8 cellular contexts compared by ENCODE assay signal in the genomic region with DNA sequence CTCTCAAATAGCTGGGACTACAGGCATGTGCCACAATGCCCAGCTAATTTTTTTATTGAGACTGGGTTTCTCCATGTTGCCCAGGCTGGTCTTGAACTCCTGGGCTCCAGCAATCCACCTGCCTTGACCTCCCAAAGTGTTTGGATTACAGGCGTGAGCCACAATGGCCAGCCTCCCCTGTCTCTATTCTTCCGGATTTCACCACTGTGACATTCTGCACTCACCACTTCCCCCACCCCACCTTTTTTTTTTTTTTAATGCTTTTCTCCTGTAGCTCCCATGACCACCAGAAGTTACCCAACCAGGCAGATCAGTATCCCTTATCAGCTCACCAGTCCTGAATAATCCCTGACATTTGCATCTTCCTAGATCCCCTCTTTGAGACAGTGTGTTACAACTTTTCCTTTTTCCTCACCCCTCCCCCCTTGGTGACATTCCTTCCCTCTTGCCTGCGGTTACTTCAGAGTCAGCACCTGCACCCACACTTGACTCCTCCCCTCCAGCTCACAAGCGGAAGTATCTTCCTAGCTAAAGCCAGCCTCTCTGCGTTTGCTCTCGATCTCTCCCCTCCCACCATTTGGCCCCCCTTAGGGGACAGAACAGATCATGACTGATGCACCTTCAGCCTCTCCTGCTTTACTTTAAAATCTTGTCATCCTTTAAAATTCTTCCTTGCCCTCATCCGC. TPM values are rescaled to one million over a fixed set of nuclear protein-coding genes. Genes with fewer than 3 reads are reported as not detected.
DNase-seq lines count a peak whose midpoint lies in the region; ATAC-seq and TF ChIP-seq lines count a peak whose summit lies in the region.

No MANE protein-coding gene starts in this region.

- H3K79me2 ChIP-seq in neural progenitor cell (ENCODE audit: low read depth), result no peaks in the 10 kb centered on the region

- peaks cover 18% of the 10 kb centered on the region for H3K4me1 ChIP-seq in neural progenitor cell

- peak; percentile 0 for DNase-seq in NCI-H1105 treated with DMSO at 0.1 percent for 48 hours (lab: John Stamatoyannopoulos, UW)
- DNase-seq in NCI-H1105 (lab: John Stamatoyannopoulos, UW), result no peak
- DNase-seq in NCI-H460 (ENCODE audit: extremely low read depth, low read depth), result peak; percentile 41
- peak; percentile 56 to 58 for DNase-seq in activated CD4-positive, alpha-beta T cell treated with anti-CD3 and anti-CD28 coated beads, Interleukin-2, amount 50 U/mL, for 4 hours
- peak; percentile 82 for DNase-seq in epithelial cell of esophagus (ENCODE audit: low read depth)
- DNase-seq in neural progenitor cell (ENCODE audit: low spot score), result peak; percentile 71
- DNase-seq in SHP77 treated with DMSO at 0.1 percent for 48 hours (lab: John Stamatoyannopoulos, UW), result no peak

- peaks cover 2% of the 10 kb centered on the region for H4K20me1 ChIP-seq in neural progenitor cell (ENCODE audit: low read depth)

- no peak overlapping the region for H3K9ac ChIP-seq in neural progenitor cell

- H3K9me3 ChIP-seq in neural progenitor cell (ENCODE audit: low read depth), result no peaks in the 10 kb centered on the region

- H3K4me2 ChIP-seq in neural progenitor cell, result peak overlapping the region; percentile 36

- H3K27ac ChIP-seq in neural progenitor cell, result no peak overlapping the region

- H3K4me3 Mint-ChIP-seq in neural progenitor cell, result peak overlapping the region; percentile 12

- H3K4me3 ChIP-seq in epithelial cell of esophagus (ENCODE audit: low read length) (peak overlapping the region; percentile 41), neural progenitor cell (peak overlapping the region; percentile 18)

- no peaks in the 10 kb centered on the region for H3K27me3 ChIP-seq in neural progenitor cell

- H3K36me3 ChIP-seq in neural progenitor cell, result no peaks in the 10 kb centered on the region

- ATAC-seq in HG02943 (IDR thresholded peaks at IDR 0.05; ENCODE audit: low read depth, unreplicated experiment), result peak; percentile 60

- H3K27ac Mint-ChIP-seq in neural progenitor cell, result peak overlapping the region; percentile 42

- H3K36me3 Mint-ChIP-seq in neural progenitor cell, result no peaks in the 10 kb centered on the region

- no peak overlapping the region for H2AFZ ChIP-seq in neural progenitor cell (replicated peaks)

- peaks cover 15% of the 10 kb centered on the region for H3F3A ChIP-seq in neural progenitor cell (ENCODE audit: low read depth)

- TF ChIP-seq CTCF in epithelial cell of esophagus (IDR thresholded peaks at IDR 0.05; ENCODE audit: insufficient read depth, low read depth, low read length, missing control alignments), result no peak
- no peak for TF ChIP-seq CTCF in neural progenitor cell (IDR thresholded peaks at IDR 0.05)

- peaks cover 14% of the 10 kb centered on the region for H3K4me1 Mint-ChIP-seq in neural progenitor cell

- peaks cover 4% of the 10 kb centered on the region for H3K27me3 Mint-ChIP-seq in neural progenitor cell (ENCODE audit: insufficient read depth, low read depth)

- no peaks in the 10 kb centered on the region for H3K9me3 Mint-ChIP-seq in neural progenitor cell

RNA-seq across cellular contexts. Expression of a gene that starts 13.5 kb away (rescaled TPM):
- 8.1 and 8.4 TPM in 2 replicates for total RNA-seq in NCI-H460 (2014; rRNA removed; shearing (Covaris generic))
- polyA plus RNA-seq in NCI-H460 (2014; cell fraction: nucleus; rRNA removed), result 7.9 and 8.6 TPM in 2 replicates
- 5.8 and 10.3 TPM in 2 replicates for total RNA-seq in neural progenitor cell (ENCODE audit: low replicate concordance)

RNA-seq across cellular contexts. Expression of a gene that starts 19.0 kb away (rescaled TPM):
- 193 and 212 TPM in 2 replicates for total RNA-seq in NCI-H460 (2014; rRNA removed; shearing (Covaris generic))
- polyA plus RNA-seq in NCI-H460 (2014; cell fraction: nucleus; rRNA removed), result 267 and 290 TPM in 2 replicates
- total RNA-seq in neural progenitor cell (ENCODE audit: low replicate concordance), result 402 and 589 TPM in 2 replicates

Comparison
In these comparisons a context has a peak if more than half of its experiments do, and no peak if none do; other contexts are left out.
1. DNase-seq: peak in NCI-H1105 treated with DMSO at 0.1 percent for 48 hours (single experiment), NCI-H460 (single experiment), activated CD4-positive, alpha-beta T cell treated with anti-CD3 and anti-CD28 coated beads, Interleukin-2, amount 50 U/mL, for 4 hours (2 of 2), epithelial cell of esophagus (single experiment) and neural progenitor cell (single experiment); none in NCI-H1105 (single experiment) and SHP77 treated with DMSO at 0.1 percent for 48 hours (single experiment).